10 cellular contexts compared by ENCODE assay signal in the genomic region with DNA sequence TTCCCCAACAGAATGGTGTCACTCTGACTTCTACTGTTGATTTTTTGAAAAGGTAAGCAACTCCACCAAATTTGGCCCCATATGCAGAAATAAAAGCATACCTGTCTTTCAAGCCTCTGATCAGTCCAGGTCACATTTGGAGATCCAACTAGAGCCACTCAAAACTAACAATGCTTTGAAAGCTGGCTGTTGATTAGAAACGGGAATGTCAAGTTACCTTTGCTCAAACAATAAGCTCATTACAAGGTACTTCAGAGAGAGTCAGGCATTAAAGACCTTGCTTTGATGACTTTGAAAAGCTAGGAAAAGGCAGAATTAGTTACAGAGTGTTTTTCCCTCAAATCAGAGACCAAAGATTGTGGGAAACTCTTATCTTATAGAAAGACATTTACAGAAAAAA. TPM values are rescaled to one million over a fixed set of nuclear protein-coding genes. Genes with fewer than 3 reads are reported as not detected.
"Had no signal": no experiment of that assay in that cellular context is flagged by ENCODE, and none has a peak within 500 bp of the region (broad histone marks: within the 10 kb centered on the region; RNA-seq: fewer than 3 reads in every experiment).

No MANE protein-coding gene starts in this region.

- H3K4me2 ChIP-seq: GM23338 had no signal

- H3K27ac ChIP-seq: HL-60 had no signal

- FAIRE-seq: H1, H54, HepG2 had no signal

- H2AFZ ChIP-seq: GM23338 had no signal

- H3K4me3 ChIP-seq: GM23338 had no signal

- ATAC-seq: GM23338, HepG2 had no signal

- DNase-seq: H9, HCEC 1CT, KBM-7 had no signal

RNA-seq across cellular contexts. Expression of gene IHH, which starts 4.8 kb away (rescaled TPM):
- total RNA-seq: GM23338, H1, H9, HT1080 had no signal
- polyA plus RNA-seq: GM23338, HepG2, IgD-negative memory B cell had no signal

RNA-seq across cellular contexts. Expression of gene CFAP65, which starts 24.2 kb away (rescaled TPM):
- total RNA-seq: HepG2, HT1080 had no signal
- polyA plus RNA-seq: IgD-negative memory B cell had no signal
